12 cellular contexts compared by ENCODE assay signal in the genomic region with DNA sequence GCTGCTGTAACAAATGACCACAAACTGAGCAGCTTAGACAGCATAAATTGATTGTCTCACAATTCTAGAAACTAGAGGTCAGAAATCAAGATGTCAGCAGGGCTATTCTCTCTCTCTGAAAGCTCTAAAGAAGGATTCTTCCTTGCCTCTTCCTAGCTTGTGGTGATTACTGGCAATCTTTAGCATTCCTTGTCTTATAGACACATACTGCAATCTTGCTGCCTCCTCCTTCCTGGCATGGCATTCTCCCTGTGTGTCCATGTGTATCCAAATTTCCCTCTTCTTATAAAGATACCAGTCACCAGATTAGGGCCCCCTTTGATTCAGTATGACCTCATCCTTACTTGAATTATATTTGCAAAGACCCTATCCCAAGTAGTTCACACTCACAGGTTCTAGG. TPM values are rescaled to one million over a fixed set of nuclear protein-coding genes. Genes with fewer than 3 reads are reported as not detected.
DNase-seq lines count a peak whose midpoint lies in the region; ATAC-seq and TF ChIP-seq lines count a peak whose summit lies in the region.
"Had no signal": no experiment of that assay in that cellular context is flagged by ENCODE, and none has a peak within 500 bp of the region (broad histone marks: within the 10 kb centered on the region; RNA-seq: fewer than 3 reads in every experiment).

No MANE protein-coding gene starts in this region.

- no peak overlapping the region for H3K56ac ChIP-seq in IMR-90 (ENCODE audit: extremely low read depth, insufficient read depth, low read length)

- intact Hi-C loops in IMR-90 (cut with micrococcal nuclease) (no loop called here), MCF 10A (cut with micrococcal nuclease) (no loop called here), aorta (cut with DNase I) (no loop called here), body of pancreas (cut with DNase I) (no loop called here)

- no peak overlapping the region for H2BK15ac ChIP-seq in IMR-90 (ENCODE audit: low read depth, low read length)

- H3K23ac ChIP-seq in IMR-90 (ENCODE audit: low read depth, low read length), result 0 out of 2 replicates have a peak overlapping the region, but pooled peaks have one; percentile 18

- peaks cover 7% of the 10 kb centered on the region for H3K36me3 Mint-ChIP-seq in MCF 10A (ENCODE audit: insufficient read depth, unreplicated experiment)
- peaks cover 20% of the 10 kb centered on the region for H3K36me3 Mint-ChIP-seq in nephron (ENCODE audit: low read depth)

- no peak overlapping the region for H3K4ac ChIP-seq in IMR-90 (ENCODE audit: low read depth, low read length)

- H3K9ac ChIP-seq in DND-41 (ENCODE audit: low read depth, low read length) (peak overlapping the region; percentile 84; the same call in 1 of the 2 replicates), IMR-90 (ENCODE audit: low read depth, low read length) (no peak overlapping the region)

- in situ Hi-C loops in IMR-90 (cut with MboI; ENCODE audit: low sequenced_read_pairs), result no loop called here
- in situ Hi-C loops in brain microvascular endothelial cell (cut with HindIII; ENCODE audit: low pct_ligation_motif_present, low sequenced_read_pairs), result no loop called here

- peaks cover 33% of the 10 kb centered on the region for H3K36me3 ChIP-seq in DND-41 (ENCODE audit: insufficient read depth, low read length)
- H3K36me3 ChIP-seq in IMR-90 (ENCODE audit: control insufficient read depth, insufficient read depth, low read length), result peaks cover 4% of the 10 kb centered on the region
- H3K36me3 ChIP-seq in aorta (ENCODE audit: control insufficient read depth in 1 of 2, insufficient read depth in 2 of 2, low read length in 1 of 2), result no peaks in the 10 kb centered on the region
- peaks cover 1% of the 10 kb centered on the region for H3K36me3 ChIP-seq in brain microvascular endothelial cell (replicated peaks)
- no peaks in the 10 kb centered on the region for H3K36me3 ChIP-seq in body of pancreas (replicated peaks in 1 of 2; ENCODE audit: insufficient read depth in 1 of 2, low read depth in 2 of 2)
- H3K36me3 ChIP-seq: colonic mucosa had no signal

- H3K9me3 Mint-ChIP-seq in MCF 10A (ENCODE audit: unreplicated experiment), result no peaks in the 10 kb centered on the region
- no peaks in the 10 kb centered on the region for H3K9me3 Mint-ChIP-seq in nephron

- H3K79me2 ChIP-seq in DND-41 (ENCODE audit: insufficient read depth, low read length), result peaks cover 99% of the 10 kb centered on the region

- dilution Hi-C loops in IMR-90 (cut with HindIII; ENCODE audit: low sequenced_read_pairs, unreplicated experiment), result no loop called here

- H2BK20ac ChIP-seq in IMR-90 (ENCODE audit: low read depth, low read length), result no peak overlapping the region

- H3K4me2 ChIP-seq in DND-41 (ENCODE audit: insufficient read depth, low read length) (peak overlapping the region; percentile 67), IMR-90 (ENCODE audit: low read depth, low read length) (peak overlapping the region; percentile 53)

- no TSS peak for BruUV-seq in IMR-90 (replicated peaks; lab: Mats Ljungman, UMichigan)
- no TSS peak for BruUV-seq in MCF 10A (replicated peaks; lab: Mats Ljungman, UMichigan)

- peak overlapping the region; percentile 38 for H3K4me3 Mint-ChIP-seq in MCF 10A (ENCODE audit: unreplicated experiment)
- peak overlapping the region; percentile 95 to 98 (median 95) for H3K4me3 Mint-ChIP-seq in nephron

- no peak overlapping the region for H4K8ac ChIP-seq in IMR-90 (ENCODE audit: low read depth in 2 of 2, low read length in 2 of 2)

- H4K5ac ChIP-seq in IMR-90 (ENCODE audit: low read depth, low read length), result no peak overlapping the region

- CTCF ChIA-PET in IMR-90 (lab: Yijun Ruan, JAX), result no interaction called here
- CTCF ChIA-PET in MCF 10A (lab: Yijun Ruan, JAX), result interaction anchor here (1.2 kb wide), 1 partner anchor 13 kb away, joined by 3 read pairs; no protein-coding TSS in a partner anchor

- no peak overlapping the region for H4K91ac ChIP-seq in IMR-90 (ENCODE audit: insufficient read depth, low read depth, low read length)

- H2BK120ac ChIP-seq in IMR-90 (ENCODE audit: low read depth, low read length), result no peak overlapping the region

- H3K27me3 ChIP-seq in DND-41 (ENCODE audit: insufficient read depth, low read length, poor library complexity) (no peaks in the 10 kb centered on the region), IMR-90 (ENCODE audit: control insufficient read depth, insufficient read depth, low read length) (no peaks in the 10 kb centered on the region), aorta (ENCODE audit: control insufficient read depth in 1 of 2, insufficient read depth in 2 of 2, low read length in 1 of 2) (no peaks in the 10 kb centered on the region), brain microvascular endothelial cell (replicated peaks) (no peaks in the 10 kb centered on the region), body of pancreas (no peaks in the 10 kb centered on the region)
- H3K27me3 ChIP-seq: colonic mucosa had no signal

- H3K4me3 ChIP-seq in DND-41 (ENCODE audit: low read depth in 1 of 2, low read length in 2 of 2) (peak overlapping the region in 1 of 2 experiments; percentile 73; a peak in 1 of 4 replicates), IMR-90 (ENCODE audit: insufficient read depth, low read depth, low read length) (no peak overlapping the region), aorta (ENCODE audit: low read length in 2 of 2) (no peak overlapping the region), brain microvascular endothelial cell (ENCODE audit: low read depth, low read length) (no peak overlapping the region), body of pancreas (no peak overlapping the region)
- H3K4me3 ChIP-seq: colonic mucosa had no signal

- DNase-seq in DND-41, result no peak
- peak; percentile 40 for DNase-seq in IMR-90
- no peak for DNase-seq in MCF 10A (ENCODE audit: unreplicated experiment)
- DNase-seq in aorta, result no peak
- DNase-seq in brain microvascular endothelial cell, result no peak
- DNase-seq in NCI-H1417 treated with DMSO at 0.1 percent for 48 hours (lab: John Stamatoyannopoulos, UW), result no peak
- no peak for DNase-seq in body of pancreas
- DNase-seq: colonic mucosa; NCI-H2171; SHP77; stimulated activated CD4-positive, alpha-beta T cell treated with anti-CD3 and anti-CD28 coated beads, Interleukin-1b, Interleukin-23, amount 100 ng/mL, for 48 hours had no signal

- H3K4me1 Mint-ChIP-seq in MCF 10A (ENCODE audit: insufficient read depth, unreplicated experiment), result peaks cover 12% of the 10 kb centered on the region
- peaks cover 24% of the 10 kb centered on the region for H3K4me1 Mint-ChIP-seq in nephron

- H3K4me1 ChIP-seq in DND-41 (ENCODE audit: insufficient read depth, low read length), result peaks cover 38% of the 10 kb centered on the region
- peaks cover 8% of the 10 kb centered on the region for H3K4me1 ChIP-seq in IMR-90 (ENCODE audit: control insufficient read depth, insufficient read depth, low read length)
- peaks cover 0 to 4% of the 10 kb centered on the region in 2 donors for H3K4me1 ChIP-seq in aorta (ENCODE audit: control insufficient read depth in 1 of 2, insufficient read depth in 2 of 2, low read length in 2 of 2)
- peaks cover 40% of the 10 kb centered on the region for H3K4me1 ChIP-seq in body of pancreas

- TF ChIP-seq POLR2A in IMR-90 (IDR thresholded peaks at IDR 0.05; ENCODE audit: low read depth, low read length) (no peak), body of pancreas (IDR thresholded peaks at IDR 0.05) (no peak)

- no peak for TF ChIP-seq RAD21 in IMR-90 (IDR thresholded peaks at IDR 0.05; ENCODE audit: low read length)

- no peak overlapping the region for H3K18ac ChIP-seq in IMR-90 (ENCODE audit: low read depth, low read length)

- H3K79me1 ChIP-seq in IMR-90 (ENCODE audit: low read depth in 1 of 2, low read length in 2 of 2), result peaks cover 42 to 66% of the 10 kb centered on the region in 2 experiments

- H2AK9ac ChIP-seq in IMR-90 (replicated peaks; ENCODE audit: low read depth, low read length, poor library complexity), result no peak overlapping the region

- 0 out of 2 replicates have a peak overlapping the region, but pooled peaks have one; percentile 22 for H3K27ac ChIP-seq in DND-41 (ENCODE audit: low read length)
- H3K27ac ChIP-seq in IMR-90 (ENCODE audit: insufficient read depth, low read length), result no peak overlapping the region
- H3K27ac ChIP-seq in aorta (ENCODE audit: low read depth in 1 of 2, low read length in 2 of 2), result no peak overlapping the region
- H3K27ac ChIP-seq in brain microvascular endothelial cell, result no peak overlapping the region
- no peak overlapping the region for H3K27ac ChIP-seq in body of pancreas
- H3K27ac ChIP-seq: colonic mucosa had no signal

- POLR2A ChIA-PET in IMR-90 (lab: Charles Lee; ENCODE audit: unreplicated experiment), result no interaction called here
- POLR2A ChIA-PET in MCF 10A (lab: Yijun Ruan, JAX), result interaction anchor here (0.6 to 7.8 kb wide), 7 partner anchors 8 to 830 kb away, joined by 3 to 112 read pairs (median 5); a partner anchor contains a TSS

- H2AFZ ChIP-seq in DND-41 (ENCODE audit: low read depth, low read length), result no peak overlapping the region
- no peak overlapping the region for H2AFZ ChIP-seq in IMR-90 (replicated peaks; ENCODE audit: low read length, poor library complexity)

- peaks cover 3% of the 10 kb centered on the region; the same call in 1 of the 2 replicates for H4K20me1 ChIP-seq in DND-41 (ENCODE audit: insufficient read depth, low read length)
- H4K20me1 ChIP-seq in IMR-90 (ENCODE audit: insufficient read depth, low read length), result peaks cover 16% of the 10 kb centered on the region; the same call in 1 of the 2 replicates

- H3K9me3 ChIP-seq in DND-41 (ENCODE audit: insufficient read depth, low read length, severe bottlenecking) (no peaks in the 10 kb centered on the region), IMR-90 (ENCODE audit: control insufficient read depth, insufficient read depth, low read length) (no peaks in the 10 kb centered on the region), aorta (ENCODE audit: control insufficient read depth, low read length) (no peaks in the 10 kb centered on the region), body of pancreas (no peaks in the 10 kb centered on the region)
- H3K9me3 ChIP-seq: colonic mucosa had no signal

- peak overlapping the region; percentile 62 for H3K27ac Mint-ChIP-seq in MCF 10A (ENCODE audit: low read depth, unreplicated experiment)
- peak overlapping the region; percentile 15 to 97 (median 95) for H3K27ac Mint-ChIP-seq in nephron

- no peak for ATAC-seq in DND-41 (ENCODE audit: insufficient read depth, low read depth)
- ATAC-seq in IMR-90 (ENCODE audit: low read depth), result no peak
- ATAC-seq in aorta (ENCODE audit: low FRiP score), result no peak
- ATAC-seq in body of pancreas, result no peak

- H3K14ac ChIP-seq in IMR-90 (replicated peaks; ENCODE audit: low read depth, low read length), result no peak overlapping the region

- H3K27me3 Mint-ChIP-seq in MCF 10A (ENCODE audit: insufficient read depth, unreplicated experiment) (no peaks in the 10 kb centered on the region), nephron (ENCODE audit: low read depth) (no peaks in the 10 kb centered on the region)

- H2AK5ac ChIP-seq in IMR-90 (ENCODE audit: low read depth, low read length), result no peak overlapping the region

- TF ChIP-seq CTCF in DND-41 (IDR thresholded peaks at IDR 0.05; ENCODE audit: borderline replicate concordance, extremely low read depth, low read length, poor library complexity, severe bottlenecking) (no peak), IMR-90 (conservative IDR thresholded peaks at IDR 0.05; ENCODE audit: low read depth, low read length) (no peak), MCF 10A (IDR thresholded peaks at IDR 0.05; ENCODE audit: unreplicated experiment) (no peak), nephron (IDR thresholded peaks at IDR 0.05; ENCODE audit: unreplicated experiment in 3 of 3) (no peak), brain microvascular endothelial cell (IDR thresholded peaks at IDR 0.05; ENCODE audit: low read depth, low read length, missing control alignments) (no peak), body of pancreas (IDR thresholded peaks at IDR 0.05) (no peak)

- peaks cover 6% of the 10 kb centered on the region for H3K9me1 ChIP-seq in IMR-90 (ENCODE audit: insufficient read depth, low read length)

- H2BK5ac ChIP-seq in IMR-90 (ENCODE audit: low read depth, low read length, poor library complexity, severe bottlenecking), result no peak overlapping the region

RNA-seq across cellular contexts. Expression of a gene that starts 2.3 kb away (rescaled TPM):
- total RNA-seq in IMR-90 (2012; rRNA removed), result 36.2 and 39.2 TPM in 2 replicates
- 17.1 and 19.2 TPM in 2 replicates for polyA plus RNA-seq in IMR-90 (2012; rRNA removed)
- polyA plus RNA-seq in IMR-90 (2012; cell fraction: cytosol; rRNA removed), result 4.8 and 5.9 TPM in 2 replicates
- 3.0 and 28.6 TPM in 2 replicates for polyA plus RNA-seq in IMR-90 (2012; cell fraction: nucleus; rRNA removed; ENCODE audit: low replicate concordance)
- 19.7 and 20.3 TPM in 2 replicates for total RNA-seq in MCF 10A (2022)
- 10 to 100 TPM; 14.4 to 26.7 TPM for total RNA-seq in aorta
- polyA plus RNA-seq in aorta, result 10 to 100 TPM in 1 of 2 donors, 1 to 10 TPM in 1; 3.6 to 11.3 TPM
- total RNA-seq in body of pancreas, result 10 to 100 TPM; 10.5 to 14.0 TPM

RNA-seq across cellular contexts. Expression of a gene that starts 2.4 kb away (rescaled TPM):
- total RNA-seq in IMR-90 (2012; rRNA removed) (40.3 and 63.6 TPM in 2 replicates), MCF 10A (2022) (51.4 and 68.1 TPM in 2 replicates), aorta (10 to 100 TPM; 54.3 to 55.0 TPM), body of pancreas (10 to 100 TPM; 43.8 to 86.7 TPM)
- polyA plus RNA-seq in IMR-90 (2012; rRNA removed) (41.6 and 53.4 TPM in 2 replicates), aorta (10 to 100 TPM; 58.2 to 66.8 TPM)
- 10.1 and 17.9 TPM in 2 replicates for polyA plus RNA-seq in IMR-90 (2012; cell fraction: cytosol; rRNA removed)
- polyA plus RNA-seq in IMR-90 (2012; cell fraction: nucleus; rRNA removed; ENCODE audit: low replicate concordance), result 3.7 and 24.7 TPM in 2 replicates

RNA-seq across cellular contexts. Expression of a gene that starts 16.8 kb away (rescaled TPM):
- total RNA-seq in IMR-90 (2012; rRNA removed), result 3.9 and 6.9 TPM in 2 replicates
- 1.9 and 2.4 TPM in 2 replicates for polyA plus RNA-seq in IMR-90 (2012; rRNA removed)
- polyA plus RNA-seq in IMR-90 (2012; cell fraction: cytosol; rRNA removed), result 1.4 and 1.8 TPM in 2 replicates
- polyA plus RNA-seq in IMR-90 (2012; cell fraction: nucleus; rRNA removed; ENCODE audit: low replicate concordance), result 0.36 and 0.63 TPM in 2 replicates
- 7.4 and 10.5 TPM in 2 replicates for total RNA-seq in MCF 10A (2022)
- 1 to 10 TPM in 1 of 2 donors, under 1 TPM in 1; 0.75 to 1.3 TPM for total RNA-seq in aorta
- polyA plus RNA-seq in aorta, result 1 to 10 TPM in 1 of 2 donors, under 1 TPM in 1; 0.61 to 5.5 TPM
- total RNA-seq in body of pancreas, result 1 to 10 TPM; 2.1 to 5.9 TPM
